Comparison of ENCODE assay signal across 8 cellular contexts in the genomic region with DNA sequence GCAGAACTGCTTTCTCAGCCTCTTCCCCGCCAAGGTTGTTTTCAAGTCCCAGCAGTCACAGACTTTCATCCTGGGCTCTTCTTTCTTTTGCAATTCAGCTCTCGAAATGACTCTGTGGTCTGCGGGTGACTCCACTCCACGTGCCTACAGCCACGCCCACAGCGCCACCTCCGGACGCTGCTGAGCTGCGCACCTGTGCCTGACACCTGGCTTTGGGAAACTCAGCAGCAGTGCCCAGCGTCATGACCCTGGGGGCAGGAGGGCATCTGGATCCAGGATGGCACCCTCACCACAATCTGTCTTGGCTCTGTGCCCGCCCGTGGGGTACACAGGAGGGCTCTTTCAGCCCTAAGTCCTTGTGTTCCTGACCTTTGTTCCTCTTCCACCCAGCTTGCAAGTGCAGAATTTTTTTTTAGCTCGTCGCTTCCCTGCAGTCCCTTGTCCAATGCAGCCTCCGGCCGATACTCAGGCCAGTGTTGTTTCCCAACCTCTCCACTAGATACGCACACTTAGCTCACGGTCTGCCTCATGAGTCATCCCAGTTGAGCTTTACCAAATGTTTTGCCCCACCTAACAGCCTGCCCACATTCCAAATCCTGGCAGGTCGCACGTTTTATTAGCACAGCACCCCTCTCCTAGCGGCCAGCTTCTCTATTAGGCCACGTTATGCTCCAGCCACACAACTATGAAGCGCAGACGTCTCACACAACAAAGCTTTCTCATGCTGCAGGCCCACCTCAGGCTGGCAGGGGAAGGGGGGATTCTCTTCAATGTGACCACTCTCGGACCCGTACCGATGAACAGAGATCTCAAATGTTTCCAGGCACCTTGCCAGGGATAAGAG.
DNase-seq lines count a peak whose midpoint lies in the region; ATAC-seq and TF ChIP-seq lines count a peak whose summit lies in the region.

No MANE protein-coding gene starts in this region.

- H3K4me3 ChIP-seq in fibroblast of mammary gland (ENCODE audit: control insufficient read depth, low read depth, low read length) = no peak overlapping the region
- no peak overlapping the region for H3K4me3 ChIP-seq in skeletal muscle cell (ENCODE audit: low read depth, low read length)

- DNase-seq in NCI-H524 (lab: John Stamatoyannopoulos, UW) (peak; percentile 45 to 88), NCI-H524 treated with DMSO at 0.1 percent for 48 hours (lab: John Stamatoyannopoulos, UW) (no peak), NCI-H69 (lab: John Stamatoyannopoulos, UW) (peak; percentile 16), activated T-cell treated with anti-CD3 and anti-CD28 coated beads for 4 hours (peak; percentile 61), fibroblast of mammary gland (ENCODE audit: low read depth) (peak; percentile 97), skeletal muscle cell (ENCODE audit: low read depth) (peak; percentile 44)

- ATAC-seq in GM18520 (IDR thresholded peaks at IDR 0.05; ENCODE audit: unreplicated experiment) = no peak
- ATAC-seq in HG02970 (IDR thresholded peaks at IDR 0.05; ENCODE audit: low FRiP score, unreplicated experiment) = no peak

- TF ChIP-seq CTCF in fibroblast of mammary gland (conservative IDR thresholded peaks at IDR 0.05; ENCODE audit: control insufficient read depth, insufficient read depth, low read depth, low read length) = no peak
